24 cellular contexts compared by ENCODE assay signal in genomic region chr16:57130950-57131321, GRCh38. TPM values are rescaled to one million over a fixed set of nuclear protein-coding genes. Genes with fewer than 3 reads are reported as not detected.
DNase-seq lines count a peak whose midpoint lies in the region; ATAC-seq and TF ChIP-seq lines count a peak whose summit lies in the region.
"Had no signal": no experiment of that assay in that cellular context is flagged by ENCODE, and none has a peak within 500 bp of the region (broad histone marks: within the 10 kb centered on the region; RNA-seq: fewer than 3 reads in every experiment).

No MANE protein-coding gene starts in this region.

- peaks cover 88% of the 10 kb centered on the region for H3K4me1 Mint-ChIP-seq in activated CD4-positive, alpha-beta T cell treated with anti-CD3 and anti-CD28 coated beads, Interleukin-2, amount 10 ng/mL, durations not matched to agents 7 days and 5 days
- peaks cover 85% of the 10 kb centered on the region for H3K4me1 Mint-ChIP-seq in activated CD4-positive, alpha-beta memory T cell treated with anti-CD3 and anti-CD28 coated beads, Interleukin-2, amount 10 ng/mL, durations not matched to agents 7 days and 5 days
- peaks cover 96% of the 10 kb centered on the region for H3K4me1 Mint-ChIP-seq in stimulated activated effector memory CD8-positive, alpha-beta T cell treated with anti-CD3 and anti-CD28 coated beads, Interleukin-12 subunit alpha, Interleukin-12 subunit beta, amount 100 ng/mL, for 72 hours

- peak overlapping the region; percentile 83 for H3K27ac ChIP-seq in colonic mucosa
- H3K27ac ChIP-seq: psoas muscle had no signal

- peak overlapping the region; percentile 59 for H3K27ac Mint-ChIP-seq in activated CD4-positive, alpha-beta T cell treated with anti-CD3 and anti-CD28 coated beads, Interleukin-2, amount 10 ng/mL, durations not matched to agents 7 days and 5 days
- peak overlapping the region; percentile 53 for H3K27ac Mint-ChIP-seq in activated CD4-positive, alpha-beta memory T cell treated with anti-CD3 and anti-CD28 coated beads, Interleukin-2, amount 10 ng/mL, durations not matched to agents 7 days and 5 days
- peak overlapping the region; percentile 86 for H3K27ac Mint-ChIP-seq in stimulated activated effector memory CD8-positive, alpha-beta T cell treated with anti-CD3 and anti-CD28 coated beads, Interleukin-12 subunit alpha, Interleukin-12 subunit beta, amount 100 ng/mL, for 72 hours
- H3K27ac Mint-ChIP-seq: B cell, HFFc6 had no signal

- peaks cover 39% of the 10 kb centered on the region for H3K4me1 ChIP-seq in colonic mucosa
- H3K4me1 ChIP-seq: psoas muscle, stomach had no signal

- DNase-seq in activated CD4-positive, alpha-beta T cell treated with anti-CD3 and anti-CD28 coated beads, Interleukin-2, amount 10 ng/mL, durations not matched to agents 7 days and 5 days: no peak
- no peak for DNase-seq in activated CD4-positive, alpha-beta T cell treated with anti-CD3 and anti-CD28 coated beads, Interleukin-2, amount 50 U/mL, for 48 hours
- DNase-seq in activated CD4-positive, alpha-beta memory T cell treated with anti-CD3 and anti-CD28 coated beads, Interleukin-2, amount 10 ng/mL, durations not matched to agents 7 days and 5 days: no peak
- DNase-seq in colonic mucosa (no peak), superior temporal gyrus (ENCODE audit: extremely low spot score) (no peak), SIG-M5 treated with dmso at 0.1 percent for 504 hours (lab: John Stamatoyannopoulos, UW; ENCODE audit: unreplicated experiment) (no peak)
- no peak for DNase-seq in stimulated activated effector memory CD8-positive, alpha-beta T cell treated with anti-CD3 and anti-CD28 coated beads, Interleukin-12 subunit alpha, Interleukin-12 subunit beta, amount 100 ng/mL, for 72 hours (ENCODE audit: low spot score in 2 of 2)
- DNase-seq: 8988T; activated CD4-positive, alpha-beta T cell treated with anti-CD3 and anti-CD28 coated beads for 4 hours; activated naive CD4-positive, alpha-beta T cell treated with anti-CD3 and anti-CD28 coated beads, Interleukin-2, amount 50 U/mL, for 16 hours; cortex of kidney; EL; HFFc6; KG1; NCI-H1048; NCI-H1930; NCI-H345; NCI-H82; Right ventricle myocardium superior; stimulated activated CD4-positive, alpha-beta T cell treated with anti-CD3 and anti-CD28 coated beads, Interleukin-1b, Interleukin-23, amount 100 ng/mL, for 48 hours; stomach had no signal

- H3K27me3 ChIP-seq in colonic mucosa: no peaks in the 10 kb centered on the region
- H3K27me3 ChIP-seq: stomach had no signal

- H3K36me3 ChIP-seq in colonic mucosa: no peaks in the 10 kb centered on the region

- CTCF ChIA-PET in activated CD4-positive, alpha-beta T cell treated with anti-CD3 and anti-CD28 coated beads, Interleukin-2, amount 10 ng/mL, durations not matched to agents 7 days and 5 days (lab: Charles Lee): interaction anchor here (1.0 to 2.0 kb wide), 2 partner anchors 17 to 18 kb away, joined by 3 to 5 read pairs; no protein-coding TSS in a partner anchor
- CTCF ChIA-PET in activated CD4-positive, alpha-beta memory T cell treated with anti-CD3 and anti-CD28 coated beads, Interleukin-2, amount 10 ng/mL, durations not matched to agents 7 days and 5 days (lab: Charles Lee): no interaction called here

- ATAC-seq in stimulated activated effector memory CD8-positive, alpha-beta T cell treated with anti-CD3 and anti-CD28 coated beads, Interleukin-12 subunit alpha, Interleukin-12 subunit beta, amount 100 ng/mL, for 72 hours: no peak
- no peak for ATAC-seq in HG03097 (IDR thresholded peaks at IDR 0.05; ENCODE audit: low FRiP score, unreplicated experiment)
- ATAC-seq: psoas muscle had no signal

- H3K9ac ChIP-seq in colonic mucosa (ENCODE audit: low read depth in 2 of 2, low read length in 2 of 2): peak overlapping the region in 1 of 2 donors; percentile 68

- no peak overlapping the region for H3K4me3 ChIP-seq in colonic mucosa
- H3K4me3 ChIP-seq: psoas muscle, stomach had no signal

- H3K9me3 ChIP-seq in colonic mucosa: no peaks in the 10 kb centered on the region
- H3K9me3 ChIP-seq: psoas muscle, stomach had no signal

- H3K9me3 Mint-ChIP-seq in activated CD4-positive, alpha-beta T cell treated with anti-CD3 and anti-CD28 coated beads, Interleukin-2, amount 10 ng/mL, durations not matched to agents 7 days and 5 days: peaks cover 1% of the 10 kb centered on the region
- no peaks in the 10 kb centered on the region for H3K9me3 Mint-ChIP-seq in activated CD4-positive, alpha-beta memory T cell treated with anti-CD3 and anti-CD28 coated beads, Interleukin-2, amount 10 ng/mL, durations not matched to agents 7 days and 5 days
- no peaks in the 10 kb centered on the region for H3K9me3 Mint-ChIP-seq in stimulated activated effector memory CD8-positive, alpha-beta T cell treated with anti-CD3 and anti-CD28 coated beads, Interleukin-12 subunit alpha, Interleukin-12 subunit beta, amount 100 ng/mL, for 72 hours
- H3K9me3 Mint-ChIP-seq: HFFc6 had no signal

- intact Hi-C loops in colonic mucosa (cut with DNase I): no loop called here

- H3K27me3 Mint-ChIP-seq in activated CD4-positive, alpha-beta T cell treated with anti-CD3 and anti-CD28 coated beads, Interleukin-2, amount 10 ng/mL, durations not matched to agents 7 days and 5 days: no peaks in the 10 kb centered on the region
- no peaks in the 10 kb centered on the region for H3K27me3 Mint-ChIP-seq in activated CD4-positive, alpha-beta memory T cell treated with anti-CD3 and anti-CD28 coated beads, Interleukin-2, amount 10 ng/mL, durations not matched to agents 7 days and 5 days
- H3K27me3 Mint-ChIP-seq: B cell had no signal

- H3K36me3 Mint-ChIP-seq in activated CD4-positive, alpha-beta T cell treated with anti-CD3 and anti-CD28 coated beads, Interleukin-2, amount 10 ng/mL, durations not matched to agents 7 days and 5 days (ENCODE audit: low read depth): peaks cover 6% of the 10 kb centered on the region
- no peaks in the 10 kb centered on the region for H3K36me3 Mint-ChIP-seq in activated CD4-positive, alpha-beta memory T cell treated with anti-CD3 and anti-CD28 coated beads, Interleukin-2, amount 10 ng/mL, durations not matched to agents 7 days and 5 days (ENCODE audit: low read depth)
- H3K36me3 Mint-ChIP-seq in stimulated activated effector memory CD8-positive, alpha-beta T cell treated with anti-CD3 and anti-CD28 coated beads, Interleukin-12 subunit alpha, Interleukin-12 subunit beta, amount 100 ng/mL, for 72 hours: no peaks in the 10 kb centered on the region

- no peak overlapping the region for H3K4me3 Mint-ChIP-seq in activated CD4-positive, alpha-beta T cell treated with anti-CD3 and anti-CD28 coated beads, Interleukin-2, amount 10 ng/mL, durations not matched to agents 7 days and 5 days
- no peak overlapping the region for H3K4me3 Mint-ChIP-seq in activated CD4-positive, alpha-beta memory T cell treated with anti-CD3 and anti-CD28 coated beads, Interleukin-2, amount 10 ng/mL, durations not matched to agents 7 days and 5 days
- peak overlapping the region; percentile 24 for H3K4me3 Mint-ChIP-seq in stimulated activated effector memory CD8-positive, alpha-beta T cell treated with anti-CD3 and anti-CD28 coated beads, Interleukin-12 subunit alpha, Interleukin-12 subunit beta, amount 100 ng/mL, for 72 hours
- H3K4me3 Mint-ChIP-seq: B cell, HFFc6 had no signal

- POLR2A ChIA-PET in activated CD4-positive, alpha-beta T cell treated with anti-CD3 and anti-CD28 coated beads, Interleukin-2, amount 10 ng/mL, durations not matched to agents 7 days and 5 days (lab: Charles Lee): no interaction called here
- POLR2A ChIA-PET in activated CD4-positive, alpha-beta memory T cell treated with anti-CD3 and anti-CD28 coated beads, Interleukin-2, amount 10 ng/mL, durations not matched to agents 7 days and 5 days (lab: Charles Lee): no interaction called here

- no peak for TF ChIP-seq CTCF in colonic mucosa (IDR thresholded peaks at IDR 0.05)

RNA-seq across cellular contexts. Expression of gene CPNE2, which starts 38.6 kb away (rescaled TPM):
- total RNA-seq in activated CD4-positive, alpha-beta T cell treated with anti-CD3 and anti-CD28 coated beads, Interleukin-2, amount 10 ng/mL, durations not matched to agents 7 days and 5 days: 1 to 10 TPM; 3.1 to 3.6 TPM
- total RNA-seq in activated CD4-positive, alpha-beta memory T cell treated with anti-CD3 and anti-CD28 coated beads, Interleukin-2, amount 10 ng/mL, durations not matched to agents 7 days and 5 days: 1 to 10 TPM; 4.6 to 4.8 TPM
- total RNA-seq in colonic mucosa: 10 to 100 TPM; 38.6 to 53.3 TPM

RNA-seq across cellular contexts. Expression of gene PSME3IP1, which starts 54.9 kb away (rescaled TPM):
- total RNA-seq in activated CD4-positive, alpha-beta T cell treated with anti-CD3 and anti-CD28 coated beads, Interleukin-2, amount 10 ng/mL, durations not matched to agents 7 days and 5 days: 100 to 1,000 TPM; 115 to 137 TPM
- total RNA-seq in activated CD4-positive, alpha-beta memory T cell treated with anti-CD3 and anti-CD28 coated beads, Interleukin-2, amount 10 ng/mL, durations not matched to agents 7 days and 5 days: 100 to 1,000 TPM; 112 to 115 TPM
- total RNA-seq in colonic mucosa: 100 to 1,000 TPM in 1 of 2 donors, 10 to 100 TPM in 1; 80.9 to 108 TPM

RNA-seq across cellular contexts. Expression of gene RSPRY1, which starts 55.2 kb away (rescaled TPM):
- 10 to 100 TPM; 32.2 to 34.2 TPM for total RNA-seq in activated CD4-positive, alpha-beta T cell treated with anti-CD3 and anti-CD28 coated beads, Interleukin-2, amount 10 ng/mL, durations not matched to agents 7 days and 5 days
- 10 to 100 TPM; 34.1 to 39.3 TPM for total RNA-seq in activated CD4-positive, alpha-beta memory T cell treated with anti-CD3 and anti-CD28 coated beads, Interleukin-2, amount 10 ng/mL, durations not matched to agents 7 days and 5 days
- 10 to 100 TPM; 33.7 to 51.0 TPM for total RNA-seq in colonic mucosa

Comparison
In these comparisons a context has a peak if more than half of its experiments do, and no peak if none do; other contexts are left out.
1. RNA of gene CPNE2, which starts 38.6 kb away (total RNA-seq): 38.6 to 53.3 TPM in colonic mucosa; 4.6 to 4.8 TPM in activated CD4-positive, alpha-beta memory T cell treated with anti-CD3 and anti-CD28 coated beads, Interleukin-2, amount 10 ng/mL, durations not matched to agents 7 days and 5 days and 3.1 to 3.6 TPM in activated CD4-positive, alpha-beta T cell treated with anti-CD3 and anti-CD28 coated beads, Interleukin-2, amount 10 ng/mL, durations not matched to agents 7 days and 5 days; every median in the first group is over 4 times any median in the second.
2. Peak in every context shown above with its lines, with median percentiles within 50 percentile points of each other: H3K27ac Mint-ChIP-seq.